In the genomic region with DNA sequence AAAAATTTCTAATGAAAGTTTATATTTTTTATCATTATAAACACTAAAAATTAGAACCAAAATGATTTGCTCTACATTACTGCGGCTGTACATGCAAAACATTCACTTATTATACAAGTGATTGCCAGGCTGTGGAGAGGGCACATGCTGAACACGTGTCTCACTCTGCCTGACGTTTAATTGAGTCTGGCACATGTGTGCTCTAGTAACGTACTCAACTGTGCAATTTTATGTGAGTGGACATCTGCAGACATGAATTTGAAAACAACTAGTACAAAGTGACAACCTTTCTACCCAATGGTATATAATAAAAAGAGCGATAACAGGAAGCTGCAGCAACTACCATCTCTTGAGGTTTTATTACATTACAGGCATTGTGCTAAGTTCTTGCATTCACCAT, we compare ENCODE assay signal across 27 cellular contexts.
"Had no signal": no experiment of that assay in that cellular context is flagged by ENCODE, and none has a peak within 500 bp of the region (broad histone marks: within the 10 kb centered on the region; RNA-seq: fewer than 3 reads in every experiment).

No MANE protein-coding gene starts in this region.

- H3K4me1 ChIP-seq: adrenal gland, body of pancreas, esophagus squamous epithelium, gastrocnemius medialis, heart right ventricle had no signal

- H3K36me3 ChIP-seq: adrenal gland, esophagus squamous epithelium, gastrocnemius medialis, heart right ventricle, WERI-Rb-1 had no signal

- ATAC-seq: activated CD4-positive, CD25-positive, alpha-beta regulatory T cell treated with anti-CD3 and anti-CD28 coated beads, Interleukin-2, amount 50 U/mL, for 24 hours; activated CD8-positive, alpha-beta T cell treated with anti-CD3 and anti-CD28 coated beads for 36 hours; activated naive CD8-positive, alpha-beta T cell treated with anti-CD3 and anti-CD28 coated beads, Interleukin-2, amount 50 U/mL, for 24 hours; body of pancreas; gastrocnemius medialis; heart right ventricle; T-cell had no signal

- DNase-seq: activated B cell treated with CpG ODN at 0.5 μM for 24 hours; activated CD4-positive, alpha-beta T cell treated with anti-CD3 and anti-CD28 coated beads for 48 hours; activated CD4-positive, alpha-beta T cell treated with anti-CD3 and anti-CD28 coated beads, Interleukin-2, amount 50 U/mL, for 1 hour; activated CD4-positive, alpha-beta T cell treated with anti-CD3 and anti-CD28 coated beads, Interleukin-2, amount 50 U/mL, for 48 hours; activated CD8-positive, alpha-beta memory T cell treated with anti-CD3 and anti-CD28 coated beads for 24 hours; activated CD8-positive, alpha-beta T cell treated with anti-CD3 and anti-CD28 coated beads for 36 hours; activated effector memory CD4-positive, alpha-beta T cell treated with anti-CD3 and anti-CD28 coated beads, Interleukin-2, amount 50 U/mL, for 16 hours; activated naive CD4-positive, alpha-beta T cell treated with anti-CD3 and anti-CD28 coated beads for 36 hours; activated naive CD8-positive, alpha-beta T cell treated with anti-CD3 and anti-CD28 coated beads for 36 hours; activated naive CD8-positive, alpha-beta T cell treated with anti-CD3 and anti-CD28 coated beads, Interleukin-2, amount 50 U/mL, for 24 hours; activated T-cell treated with anti-CD3 and anti-CD28 coated beads, Interleukin-2, amount 50 U/mL, for 1 hour; activated T-cell treated with anti-CD3 and anti-CD28 coated beads, Interleukin-2, amount 50 U/mL, for 48 hours; adrenal gland; amygdala; aorta; body of pancreas; caudate nucleus; cortex of kidney; effector CD8-positive, alpha-beta T cell; esophagus squamous epithelium; gastrocnemius medialis; heart right ventricle; T-cell; T1000; WERI-Rb-1 had no signal

- H3K27me3 ChIP-seq: adrenal gland, body of pancreas, esophagus squamous epithelium, gastrocnemius medialis, heart right ventricle had no signal

- H3K4me3 ChIP-seq: adrenal gland, body of pancreas, esophagus squamous epithelium, gastrocnemius medialis, heart right ventricle had no signal

- H3K9me3 ChIP-seq: adrenal gland, body of pancreas, esophagus squamous epithelium, gastrocnemius medialis, heart right ventricle had no signal

- H3K27ac ChIP-seq: adrenal gland, body of pancreas, epithelial cell of prostate, esophagus squamous epithelium, gastrocnemius medialis, heart right ventricle, WERI-Rb-1 had no signal
